In the genomic region with DNA sequence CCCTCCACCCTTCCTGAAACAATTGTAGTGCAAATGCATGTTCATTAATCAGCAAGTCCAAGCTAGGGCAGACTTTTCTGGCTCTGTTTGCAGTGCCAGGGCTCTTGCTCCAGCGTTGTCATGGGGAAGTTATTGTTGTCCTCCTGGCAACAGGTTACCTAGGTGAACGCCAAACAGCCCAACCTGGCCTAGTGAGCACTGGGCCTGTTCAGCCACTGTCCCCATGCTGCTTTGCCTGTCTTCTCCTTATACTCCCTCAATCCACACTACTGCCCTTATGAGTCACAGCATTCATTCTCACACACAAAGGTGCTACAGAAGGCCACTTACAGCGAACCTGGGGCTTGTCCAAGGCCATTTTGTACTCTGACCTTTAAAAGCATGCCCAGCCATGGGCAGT, we compare ENCODE assay signal across 11 cellular contexts. TPM values are rescaled to one million over a fixed set of nuclear protein-coding genes. Genes with fewer than 3 reads are reported as not detected.
DNase-seq lines count a peak whose midpoint lies in the region; ATAC-seq and TF ChIP-seq lines count a peak whose summit lies in the region.
"Had no signal": no experiment of that assay in that cellular context is flagged by ENCODE, and none has a peak within 500 bp of the region (broad histone marks: within the 10 kb centered on the region; RNA-seq: fewer than 3 reads in every experiment).

No MANE protein-coding gene starts in this region.

- in situ Hi-C loops in brain microvascular endothelial cell (cut with HindIII; ENCODE audit: low pct_ligation_motif_present, low sequenced_read_pairs) = loop anchor here (25.0 kb wide), 1 partner anchor 222 kb away; no protein-coding TSS in a partner anchor

- H3K9me3 Mint-ChIP-seq in effector memory CD8-positive, alpha-beta T cell = no peaks in the 10 kb centered on the region
- H3K9me3 Mint-ChIP-seq: CD8-positive, alpha-beta memory T cell had no signal

- peak; percentile 51 for DNase-seq in COR-L47 (lab: John Stamatoyannopoulos, UW)
- peak; percentile 96 for DNase-seq in NCI-H2196 treated with DMSO at 0.1 percent for 48 hours (lab: John Stamatoyannopoulos, UW; ENCODE audit: unreplicated experiment)
- no peak for DNase-seq in effector memory CD8-positive, alpha-beta T cell
- peak; percentile 91 to 97 for DNase-seq in lung microvascular endothelial cell (ENCODE audit: low read depth in 2 of 2)
- no peak for DNase-seq in activated CD4-positive, alpha-beta T cell treated with anti-CD3 and anti-CD28 coated beads, Interleukin-2, amount 50 U/mL, for 48 hours
- no peak for DNase-seq in brain microvascular endothelial cell
- DNase-seq: naive B cell had no signal

- H3K27me3 ChIP-seq in brain microvascular endothelial cell (replicated peaks) = no peaks in the 10 kb centered on the region

- H3K27ac Mint-ChIP-seq in effector memory CD8-positive, alpha-beta T cell = no peak overlapping the region
- H3K27ac Mint-ChIP-seq: CD8-positive, alpha-beta memory T cell had no signal

- no peak overlapping the region for H3K27ac ChIP-seq in brain microvascular endothelial cell

- H3K27me3 Mint-ChIP-seq in effector memory CD8-positive, alpha-beta T cell = peaks cover 18 to 28% of the 10 kb centered on the region in 2 donors

- H3K4me1 Mint-ChIP-seq in effector memory CD8-positive, alpha-beta T cell (ENCODE audit: low read depth in 2 of 2) = peaks cover 2 to 4% of the 10 kb centered on the region in 2 donors
- H3K4me1 Mint-ChIP-seq: naive B cell had no signal

- TF ChIP-seq CTCF in brain microvascular endothelial cell (IDR thresholded peaks at IDR 0.05; ENCODE audit: low read depth, low read length, missing control alignments) = no peak

- no peak overlapping the region for H3K4me3 ChIP-seq in brain microvascular endothelial cell (ENCODE audit: low read depth, low read length)
- H3K4me3 ChIP-seq: HAP-1 had no signal

- H3K36me3 ChIP-seq in brain microvascular endothelial cell (replicated peaks) = no peaks in the 10 kb centered on the region
- H3K36me3 ChIP-seq: HAP-1 had no signal

- H3K4me3 Mint-ChIP-seq in effector memory CD8-positive, alpha-beta T cell = no peak overlapping the region
- H3K4me3 Mint-ChIP-seq: CD8-positive, alpha-beta memory T cell; naive B cell had no signal

- H3K36me3 Mint-ChIP-seq in effector memory CD8-positive, alpha-beta T cell (ENCODE audit: insufficient read depth) = peaks cover 1% of the 10 kb centered on the region
- H3K36me3 Mint-ChIP-seq: CD8-positive, alpha-beta memory T cell; naive B cell had no signal

- ATAC-seq in effector memory CD8-positive, alpha-beta T cell (replicated peaks) = peak; percentile 21
- ATAC-seq in GM18858 (IDR thresholded peaks at IDR 0.05; ENCODE audit: unreplicated experiment) (no peak), GM19397 (IDR thresholded peaks at IDR 0.05; ENCODE audit: unreplicated experiment) (no peak)

RNA-seq across cellular contexts. Expression of a gene that starts 34.6 kb away (rescaled TPM):
- 14.2 and 59.7 TPM in 2 replicates for total RNA-seq in lung microvascular endothelial cell

Comparison
In these comparisons a context has a peak if more than half of its experiments do, and no peak if none do; other contexts are left out.
1. DNase-seq: peak in COR-L47 (single experiment), NCI-H2196 treated with DMSO at 0.1 percent for 48 hours (single experiment) and lung microvascular endothelial cell (2 of 2); none in effector memory CD8-positive, alpha-beta T cell (0 of 3), activated CD4-positive, alpha-beta T cell treated with anti-CD3 and anti-CD28 coated beads, Interleukin-2, amount 50 U/mL, for 48 hours (0 of 2) and brain microvascular endothelial cell (single experiment).